Comparison of ENCODE assay signal across 8 cellular contexts in genomic region chr19:12867120-12868099, GRCh38. TPM values are rescaled to one million over a fixed set of nuclear protein-coding genes. Genes with fewer than 3 reads are reported as not detected.
DNase-seq lines count a peak whose midpoint lies in the region; ATAC-seq, FAIRE-seq and TF ChIP-seq lines count a peak whose summit lies in the region.

No MANE protein-coding gene starts in this region.

- intact Hi-C loops in right lobe of liver (cut with DNase I) (no loop called here), HepG2 (cut with micrococcal nuclease; ENCODE audit: unreplicated experiment) (no loop called here)

- H3K79me2 ChIP-seq in HepG2 (ENCODE audit: insufficient read depth, low read length), result no peaks in the 10 kb centered on the region

- H3K4me2 ChIP-seq in HepG2 (ENCODE audit: low read depth, low read length), result no peak overlapping the region

- no peak for TF ChIP-seq RAD21 in HepG2 (CRISPR knock-in tag; IDR thresholded peaks at IDR 0.05)

- TF ChIP-seq CTCF in right lobe of liver (IDR thresholded peaks at IDR 0.05) (no peak), HepG2 (CRISPR knock-in tag; IDR thresholded peaks at IDR 0.05) (no peak)

- H4K20me1 ChIP-seq in HepG2 (ENCODE audit: insufficient read depth, low read length), result no peaks in the 10 kb centered on the region

- H3K27me3 ChIP-seq in right lobe of liver, result no peaks in the 10 kb centered on the region
- no peaks in the 10 kb centered on the region for H3K27me3 ChIP-seq in HepG2 (ENCODE audit: control insufficient read depth in 1 of 2, insufficient read depth in 2 of 2, low read length in 2 of 2)
- H3K27me3 ChIP-seq in adipocyte (replicated peaks; ENCODE audit: control insufficient read depth, insufficient read depth, low read length), result peaks cover 9% of the 10 kb centered on the region
- no peaks in the 10 kb centered on the region for H3K27me3 ChIP-seq in iPS DF 6.9 (ENCODE audit: control insufficient read depth, insufficient read depth, low read length)

- TF ChIP-seq POLR2A in right lobe of liver (IDR thresholded peaks at IDR 0.05), result no peak
- no peak for TF ChIP-seq POLR2A in HepG2 (IDR thresholded peaks at IDR 0.05; ENCODE audit: insufficient read depth in 1 of 2, low read depth in 2 of 2, low read length in 2 of 2)

- FAIRE-seq in HepG2 (lab: Jason Lieb, UNC), result no peak

- no peak overlapping the region for H2AFZ ChIP-seq in HepG2 (ENCODE audit: low read length)

- CTCF ChIA-PET in HepG2 (lab: Yijun Ruan, JAX; ENCODE audit: low intra/inter-chr PET ratio, low total read pairs), result no interaction called here

- POLR2A ChIA-PET in HepG2 (lab: Yijun Ruan, JAX), result no interaction called here

- ATAC-seq in right lobe of liver, result peak; percentile 28 to 59 (median 41)
- no peak for ATAC-seq in HepG2
- no peak for ATAC-seq in HG02870 (IDR thresholded peaks at IDR 0.05; ENCODE audit: unreplicated experiment)

- WGBS in right lobe of liver (ENCODE audit: insufficient coverage, low coverage, low lambda C conversion rate, missing lambda C conversion rate), result 37% methylated on average over 13 of the region's 51 CpGs
- 95% methylated on average over 36 of the region's 51 CpGs for WGBS in HepG2 (ENCODE audit: low lambda C conversion rate)
- WGBS in iPS DF 6.9 (ENCODE audit: insufficient coverage, insufficient read length), result no CpG with 5 or more reads among the region's 51 CpGs

- TF ChIP-seq EP300 in HepG2 (IDR thresholded peaks at IDR 0.05; ENCODE audit: low read depth in 2 of 2, low read length in 2 of 2), result no peak
- no peak for TF ChIP-seq EP300 in HepG2 (CRISPR knock-in tag; IDR thresholded peaks at IDR 0.05; ENCODE audit: borderline replicate concordance)

- H3K36me3 ChIP-seq in right lobe of liver (no peaks in the 10 kb centered on the region), HepG2 (replicated peaks in 1 of 2; ENCODE audit: control insufficient read depth in 1 of 2, insufficient read depth in 2 of 2, low read length in 2 of 2) (no peaks in the 10 kb centered on the region), adipocyte (ENCODE audit: control insufficient read depth, insufficient read depth, low read length, severe bottlenecking) (no peaks in the 10 kb centered on the region), iPS DF 6.9 (ENCODE audit: control insufficient read depth, insufficient read depth, low read length) (no peaks in the 10 kb centered on the region; the same call in 1 of the 2 replicates)

- H3K9ac ChIP-seq in HepG2 (ENCODE audit: insufficient read depth, low read depth, low read length), result no peak overlapping the region
- H3K9ac ChIP-seq in adipocyte (ENCODE audit: low read length), result peak overlapping the region; percentile 49

- H3K4me3 ChIP-seq in right lobe of liver (peak overlapping the region in 2 of 3 donors; percentile 6 to 19), HepG2 (replicated peaks in 1 of 3; ENCODE audit: insufficient read depth in 1 of 3, low read depth in 2 of 3, low read length in 3 of 3) (no peak overlapping the region), adipocyte (ENCODE audit: low read length) (peak overlapping the region; percentile 71), iPS DF 6.9 (ENCODE audit: low read length) (peak overlapping the region; percentile 52; the same call in 1 of the 2 replicates)

- peak in 2 of 3 donors; percentile 49 to 62 for DNase-seq in right lobe of liver
- no peak for DNase-seq in HepG2 (ENCODE audit: low spot score)
- DNase-seq in RPMI7951 (ENCODE audit: low read depth), result peak; percentile 62
- DNase-seq in adipocyte (ENCODE audit: low read depth), result peak; percentile 62
- DNase-seq in iPS DF 6.9 (ENCODE audit: low read depth, low spot score), result peak; percentile 82
- peak; percentile 43 to 57 for DNase-seq in stimulated activated CD4-positive, alpha-beta T cell treated with anti-CD3 and anti-CD28 coated beads, Interleukin-12 subunit alpha, Interleukin-12 subunit beta, amount 100 ng/mL, for 24 hours (ENCODE audit: low read depth in 2 of 2)
- DNase-seq in NCI-H526 treated with DMSO at 0.1 percent for 48 hours (lab: John Stamatoyannopoulos, UW), result no peak

- no peak overlapping the region for H3K27ac ChIP-seq in right lobe of liver
- no peak overlapping the region for H3K27ac ChIP-seq in HepG2 (ENCODE audit: extremely low read length, insufficient read depth, low read length)
- H3K27ac ChIP-seq in iPS DF 6.9 (ENCODE audit: low read length), result no peak overlapping the region

- in situ Hi-C loops in HepG2 (cut with HindIII; ENCODE audit: extremely low pct_ligation_motif_present, low pct_unique_long_range_greater_than_20kb), result no loop called here

- no TSS peak for BruUV-seq in HepG2 (replicated peaks; lab: Mats Ljungman, UMichigan)

- H3K4me1 ChIP-seq in right lobe of liver (no peaks in the 10 kb centered on the region), HepG2 (ENCODE audit: insufficient read depth, low read length) (peaks cover 19% of the 10 kb centered on the region), adipocyte (ENCODE audit: control insufficient read depth, insufficient read depth, low read length) (peaks cover 3% of the 10 kb centered on the region), iPS DF 6.9 (ENCODE audit: control insufficient read depth, insufficient read depth, low read length) (peaks cover 8% of the 10 kb centered on the region)

- H3K9me3 ChIP-seq in right lobe of liver, result no peaks in the 10 kb centered on the region
- no peaks in the 10 kb centered on the region for H3K9me3 ChIP-seq in HepG2 (ENCODE audit: low read length)
- no peaks in the 10 kb centered on the region for H3K9me3 ChIP-seq in adipocyte (ENCODE audit: control insufficient read depth, low read length)
- H3K9me3 ChIP-seq in iPS DF 6.9 (ENCODE audit: control insufficient read depth, insufficient read depth, low read length), result no peaks in the 10 kb centered on the region

RNA-seq across cellular contexts. Expression of gene DNASE2, which starts 13.8 kb away (rescaled TPM):
- total RNA-seq in right lobe of liver (10 to 100 TPM; 18.2 to 36.3 (median 26.8) TPM), HepG2 (2016; rRNA removed; fragmentation: Illumina TruSeq; extraction: Trizol) (3.4 and 7.5 TPM in 2 replicates)
- 1.7 TPM in 2 replicates for total RNA-seq in HepG2 (2016; cell fraction: cytosol; rRNA removed; fragmentation: Illumina TruSeq; extraction: Trizol; ENCODE audit: low read depth)
- 3.7 and 7.7 TPM in 2 replicates for total RNA-seq in HepG2 (2016; cell fraction: insoluble cytoplasmic fraction; rRNA removed; fragmentation: Illumina TruSeq; extraction: Trizol)
- total RNA-seq in HepG2 (2016; cell fraction: membrane; rRNA removed; fragmentation: Illumina TruSeq; extraction: Trizol), result 2.8 and 3.4 TPM in 2 replicates
- total RNA-seq in HepG2 (2016; cell fraction: nucleus; rRNA removed; fragmentation: Illumina TruSeq; extraction: Trizol), result 5.1 and 7.3 TPM in 2 replicates
- polyA plus RNA-seq in HepG2 (2011; rRNA removed), result 16.2 and 19.0 TPM in 2 replicates
- 15.9 and 21.4 TPM in 2 replicates for polyA plus RNA-seq in HepG2 (2011; cell fraction: cytosol; rRNA removed)
- polyA plus RNA-seq in HepG2 (2011; cell fraction: nucleus; rRNA removed), result 3.6 and 3.7 TPM in 2 replicates
- polyA plus RNA-seq in HepG2 (2012), result 4.7 and 9.6 TPM in 2 replicates
- polyA plus RNA-seq in HepG2 (2016; cell fraction: cytosol; fragmentation: Illumina TruSeq; extraction: Trizol; ENCODE audit: low read depth), result 1.6 and 2.0 TPM in 2 replicates
- 3.1 and 4.3 TPM in 2 replicates for polyA plus RNA-seq in HepG2 (2016; cell fraction: insoluble cytoplasmic fraction; fragmentation: Illumina TruSeq; extraction: Trizol; ENCODE audit: low read depth)
- 2.1 and 2.2 TPM in 2 replicates for polyA plus RNA-seq in HepG2 (2016; cell fraction: membrane; fragmentation: Illumina TruSeq; extraction: Trizol; ENCODE audit: low read depth)
- polyA plus RNA-seq in HepG2 (2016; cell fraction: nucleus; fragmentation: Illumina TruSeq; extraction: Trizol; ENCODE audit: insufficient read depth, low read depth), result 13.1 and 14.9 TPM in 2 replicates
- 20.7 and 57.6 TPM in 2 replicates for polyA minus RNA-seq in HepG2 (2011; rRNA and poly(A)+ RNA removed; ENCODE audit: low replicate concordance)
- polyA minus RNA-seq in HepG2 (2011; cell fraction: cytosol; rRNA and poly(A)+ RNA removed), result 6.6 and 11.3 TPM in 2 replicates
- 1.8 and 3.6 TPM in 2 replicates for polyA minus RNA-seq in HepG2 (2011; cell fraction: nucleus; rRNA and poly(A)+ RNA removed)
- total RNA-seq in RPMI7951 (2014; rRNA removed; shearing (Covaris generic)), result 33.6 and 36.1 TPM in 2 replicates

RNA-seq across cellular contexts. Expression of gene KLF1, which starts 19.6 kb away (rescaled TPM):
- total RNA-seq in right lobe of liver (1 to 10 TPM in 1 of 6 experiments, under 1 TPM in 2, not detected in 3; 0.32 to 1.7 (median 0.44) TPM), HepG2 (2016; rRNA removed; fragmentation: Illumina TruSeq; extraction: Trizol) (not detected in 2 replicates)
- not detected in 2 replicates for total RNA-seq in HepG2 (2016; cell fraction: cytosol; rRNA removed; fragmentation: Illumina TruSeq; extraction: Trizol; ENCODE audit: low read depth)
- total RNA-seq in HepG2 (2016; cell fraction: insoluble cytoplasmic fraction; rRNA removed; fragmentation: Illumina TruSeq; extraction: Trizol), result 0.06 TPM in 1 of 2 replicates, not detected in the other
- 0.10 TPM in 1 of 2 replicates, not detected in the other for total RNA-seq in HepG2 (2016; cell fraction: membrane; rRNA removed; fragmentation: Illumina TruSeq; extraction: Trizol)
- not detected in 2 replicates for total RNA-seq in HepG2 (2016; cell fraction: nucleus; rRNA removed; fragmentation: Illumina TruSeq; extraction: Trizol)
- polyA plus RNA-seq in HepG2 (2011; rRNA removed), result not detected in 2 replicates
- polyA plus RNA-seq in HepG2 (2011; cell fraction: cytosol; rRNA removed), result 0.05 TPM in 1 of 2 replicates, not detected in the other
- not detected in 2 replicates for polyA plus RNA-seq in HepG2 (2011; cell fraction: nucleus; rRNA removed)
- not detected in 2 replicates for polyA plus RNA-seq in HepG2 (2012)
- polyA plus RNA-seq in HepG2 (2016; cell fraction: cytosol; fragmentation: Illumina TruSeq; extraction: Trizol; ENCODE audit: low read depth), result not detected in 2 replicates
- polyA plus RNA-seq in HepG2 (2016; cell fraction: insoluble cytoplasmic fraction; fragmentation: Illumina TruSeq; extraction: Trizol; ENCODE audit: low read depth), result not detected in 2 replicates
- polyA plus RNA-seq in HepG2 (2016; cell fraction: membrane; fragmentation: Illumina TruSeq; extraction: Trizol; ENCODE audit: low read depth), result not detected in 2 replicates
- polyA plus RNA-seq in HepG2 (2016; cell fraction: nucleus; fragmentation: Illumina TruSeq; extraction: Trizol; ENCODE audit: insufficient read depth, low read depth), result not detected in 2 replicates
- polyA minus RNA-seq in HepG2 (2011; rRNA and poly(A)+ RNA removed; ENCODE audit: low replicate concordance), result 0.12 TPM in 1 of 2 replicates, not detected in the other
- polyA minus RNA-seq in HepG2 (2011; cell fraction: cytosol; rRNA and poly(A)+ RNA removed), result not detected in 2 replicates
- polyA minus RNA-seq in HepG2 (2011; cell fraction: nucleus; rRNA and poly(A)+ RNA removed), result not detected in 2 replicates
- not detected in 2 replicates for total RNA-seq in RPMI7951 (2014; rRNA removed; shearing (Covaris generic))

RNA-seq across cellular contexts. Expression of gene GCDH, which starts 23.6 kb away (rescaled TPM):
- total RNA-seq in right lobe of liver (100 to 1,000 TPM in 1 of 6 experiments, 10 to 100 TPM in 5; 42.2 to 119 (median 59.5) TPM), HepG2 (2016; rRNA removed; fragmentation: Illumina TruSeq; extraction: Trizol) (35.0 and 38.0 TPM in 2 replicates)
- total RNA-seq in HepG2 (2016; cell fraction: cytosol; rRNA removed; fragmentation: Illumina TruSeq; extraction: Trizol; ENCODE audit: low read depth), result 6.4 and 7.1 TPM in 2 replicates
- 32.3 and 35.4 TPM in 2 replicates for total RNA-seq in HepG2 (2016; cell fraction: insoluble cytoplasmic fraction; rRNA removed; fragmentation: Illumina TruSeq; extraction: Trizol)
- total RNA-seq in HepG2 (2016; cell fraction: membrane; rRNA removed; fragmentation: Illumina TruSeq; extraction: Trizol), result 8.5 and 8.8 TPM in 2 replicates
- 27.9 and 29.6 TPM in 2 replicates for total RNA-seq in HepG2 (2016; cell fraction: nucleus; rRNA removed; fragmentation: Illumina TruSeq; extraction: Trizol)
- 15.1 and 16.4 TPM in 2 replicates for polyA plus RNA-seq in HepG2 (2011; rRNA removed)
- 20.4 and 29.2 TPM in 2 replicates for polyA plus RNA-seq in HepG2 (2011; cell fraction: cytosol; rRNA removed)
- polyA plus RNA-seq in HepG2 (2011; cell fraction: nucleus; rRNA removed), result 66.4 and 76.8 TPM in 2 replicates
- 12.5 and 15.0 TPM in 2 replicates for polyA plus RNA-seq in HepG2 (2012)
- polyA plus RNA-seq in HepG2 (2016; cell fraction: cytosol; fragmentation: Illumina TruSeq; extraction: Trizol; ENCODE audit: low read depth), result 4.3 and 4.6 TPM in 2 replicates
- polyA plus RNA-seq in HepG2 (2016; cell fraction: insoluble cytoplasmic fraction; fragmentation: Illumina TruSeq; extraction: Trizol; ENCODE audit: low read depth), result 30.7 and 35.1 TPM in 2 replicates
- 6.1 and 7.3 TPM in 2 replicates for polyA plus RNA-seq in HepG2 (2016; cell fraction: membrane; fragmentation: Illumina TruSeq; extraction: Trizol; ENCODE audit: low read depth)
- polyA plus RNA-seq in HepG2 (2016; cell fraction: nucleus; fragmentation: Illumina TruSeq; extraction: Trizol; ENCODE audit: insufficient read depth, low read depth), result 59.5 and 61.0 TPM in 2 replicates
- 19.4 and 29.1 TPM in 2 replicates for polyA minus RNA-seq in HepG2 (2011; rRNA and poly(A)+ RNA removed; ENCODE audit: low replicate concordance)
- polyA minus RNA-seq in HepG2 (2011; cell fraction: cytosol; rRNA and poly(A)+ RNA removed), result 9.4 TPM in 2 replicates
- 18.4 and 21.8 TPM in 2 replicates for polyA minus RNA-seq in HepG2 (2011; cell fraction: nucleus; rRNA and poly(A)+ RNA removed)
- total RNA-seq in RPMI7951 (2014; rRNA removed; shearing (Covaris generic)), result 29.1 and 40.5 TPM in 2 replicates

RNA-seq across cellular contexts. Expression of gene MAST1, which starts 29.1 kb away (rescaled TPM):
- total RNA-seq in right lobe of liver (under 1 TPM in 4 of 6 experiments, not detected in 2; 0.06 to 0.49 (median 0.34) TPM), HepG2 (2016; rRNA removed; fragmentation: Illumina TruSeq; extraction: Trizol) (0.27 and 0.73 TPM in 2 replicates)
- total RNA-seq in HepG2 (2016; cell fraction: cytosol; rRNA removed; fragmentation: Illumina TruSeq; extraction: Trizol; ENCODE audit: low read depth), result 1.2 and 1.3 TPM in 2 replicates
- 1.1 and 1.5 TPM in 2 replicates for total RNA-seq in HepG2 (2016; cell fraction: insoluble cytoplasmic fraction; rRNA removed; fragmentation: Illumina TruSeq; extraction: Trizol)
- 1.4 and 1.8 TPM in 2 replicates for total RNA-seq in HepG2 (2016; cell fraction: membrane; rRNA removed; fragmentation: Illumina TruSeq; extraction: Trizol)
- 1.3 and 1.9 TPM in 2 replicates for total RNA-seq in HepG2 (2016; cell fraction: nucleus; rRNA removed; fragmentation: Illumina TruSeq; extraction: Trizol)
- 4.7 and 5.6 TPM in 2 replicates for polyA plus RNA-seq in HepG2 (2011; rRNA removed)
- 2.8 and 3.5 TPM in 2 replicates for polyA plus RNA-seq in HepG2 (2011; cell fraction: cytosol; rRNA removed)
- 27.4 and 28.9 TPM in 2 replicates for polyA plus RNA-seq in HepG2 (2011; cell fraction: nucleus; rRNA removed)
- polyA plus RNA-seq in HepG2 (2012), result 4.1 and 5.1 TPM in 2 replicates
- 3.5 and 3.6 TPM in 2 replicates for polyA plus RNA-seq in HepG2 (2016; cell fraction: cytosol; fragmentation: Illumina TruSeq; extraction: Trizol; ENCODE audit: low read depth)
- polyA plus RNA-seq in HepG2 (2016; cell fraction: insoluble cytoplasmic fraction; fragmentation: Illumina TruSeq; extraction: Trizol; ENCODE audit: low read depth), result 1.2 and 1.3 TPM in 2 replicates
- 3.2 and 3.3 TPM in 2 replicates for polyA plus RNA-seq in HepG2 (2016; cell fraction: membrane; fragmentation: Illumina TruSeq; extraction: Trizol; ENCODE audit: low read depth)
- 3.9 and 5.3 TPM in 2 replicates for polyA plus RNA-seq in HepG2 (2016; cell fraction: nucleus; fragmentation: Illumina TruSeq; extraction: Trizol; ENCODE audit: insufficient read depth, low read depth)
- polyA minus RNA-seq in HepG2 (2011; rRNA and poly(A)+ RNA removed; ENCODE audit: low replicate concordance), result 2.4 and 8.0 TPM in 2 replicates
- 1.8 and 2.2 TPM in 2 replicates for polyA minus RNA-seq in HepG2 (2011; cell fraction: cytosol; rRNA and poly(A)+ RNA removed)
- 2.4 and 2.7 TPM in 2 replicates for polyA minus RNA-seq in HepG2 (2011; cell fraction: nucleus; rRNA and poly(A)+ RNA removed)
- total RNA-seq in RPMI7951 (2014; rRNA removed; shearing (Covaris generic)), result 0.10 and 1.6 TPM in 2 replicates

RNA-seq across cellular contexts. Expression of gene RTBDN, which starts 33.0 kb away (rescaled TPM):
- total RNA-seq in right lobe of liver, result not detected
- total RNA-seq in HepG2 (2016; rRNA removed; fragmentation: Illumina TruSeq; extraction: Trizol), result 0.27 TPM in 1 of 2 replicates, not detected in the other
- total RNA-seq in HepG2 (2016; cell fraction: cytosol; rRNA removed; fragmentation: Illumina TruSeq; extraction: Trizol; ENCODE audit: low read depth), result not detected in 2 replicates
- total RNA-seq in HepG2 (2016; cell fraction: insoluble cytoplasmic fraction; rRNA removed; fragmentation: Illumina TruSeq; extraction: Trizol), result 0.17 TPM in 1 of 2 replicates, not detected in the other
- not detected in 2 replicates for total RNA-seq in HepG2 (2016; cell fraction: membrane; rRNA removed; fragmentation: Illumina TruSeq; extraction: Trizol)
- total RNA-seq in HepG2 (2016; cell fraction: nucleus; rRNA removed; fragmentation: Illumina TruSeq; extraction: Trizol), result not detected in 2 replicates
- 0.35 and 0.48 TPM in 2 replicates for polyA plus RNA-seq in HepG2 (2011; rRNA removed)
- 0.52 and 0.71 TPM in 2 replicates for polyA plus RNA-seq in HepG2 (2011; cell fraction: cytosol; rRNA removed)
- 0.57 and 0.59 TPM in 2 replicates for polyA plus RNA-seq in HepG2 (2011; cell fraction: nucleus; rRNA removed)
- 1.1 and 1.8 TPM in 2 replicates for polyA plus RNA-seq in HepG2 (2012)
- 0.18 TPM in 1 of 2 replicates, not detected in the other for polyA plus RNA-seq in HepG2 (2016; cell fraction: cytosol; fragmentation: Illumina TruSeq; extraction: Trizol; ENCODE audit: low read depth)
- not detected in 2 replicates for polyA plus RNA-seq in HepG2 (2016; cell fraction: insoluble cytoplasmic fraction; fragmentation: Illumina TruSeq; extraction: Trizol; ENCODE audit: low read depth)
- 0.15 TPM in 1 of 2 replicates, not detected in the other for polyA plus RNA-seq in HepG2 (2016; cell fraction: membrane; fragmentation: Illumina TruSeq; extraction: Trizol; ENCODE audit: low read depth)
- 0.49 TPM in 1 of 2 replicates, not detected in the other for polyA plus RNA-seq in HepG2 (2016; cell fraction: nucleus; fragmentation: Illumina TruSeq; extraction: Trizol; ENCODE audit: insufficient read depth, low read depth)
- 0.12 and 0.44 TPM in 2 replicates for polyA minus RNA-seq in HepG2 (2011; rRNA and poly(A)+ RNA removed; ENCODE audit: low replicate concordance)
- not detected in 2 replicates for polyA minus RNA-seq in HepG2 (2011; cell fraction: cytosol; rRNA and poly(A)+ RNA removed)
- polyA minus RNA-seq in HepG2 (2011; cell fraction: nucleus; rRNA and poly(A)+ RNA removed), result not detected in 2 replicates
- 0.68 TPM in 1 of 2 replicates, not detected in the other for total RNA-seq in RPMI7951 (2014; rRNA removed; shearing (Covaris generic))

Comparison
In these comparisons a context has a peak if more than half of its experiments do, and no peak if none do; other contexts are left out.
1. ATAC-seq: peak in right lobe of liver (4 of 4); none in HepG2 (single experiment) and HG02870 (single experiment).
2. DNase-seq: peak in right lobe of liver (2 of 3), RPMI7951 (single experiment), adipocyte (single experiment), iPS DF 6.9 (single experiment) and stimulated activated CD4-positive, alpha-beta T cell treated with anti-CD3 and anti-CD28 coated beads, Interleukin-12 subunit alpha, Interleukin-12 subunit beta, amount 100 ng/mL, for 24 hours (2 of 2); none in HepG2 (single experiment) and NCI-H526 treated with DMSO at 0.1 percent for 48 hours (single experiment).
3. H3K4me3 ChIP-seq: peak in right lobe of liver (2 of 3), adipocyte (single experiment) and iPS DF 6.9 (single experiment); none in HepG2 (0 of 3).